Comparison of ENCODE assay signal across 1 cellular context in the genomic region with DNA sequence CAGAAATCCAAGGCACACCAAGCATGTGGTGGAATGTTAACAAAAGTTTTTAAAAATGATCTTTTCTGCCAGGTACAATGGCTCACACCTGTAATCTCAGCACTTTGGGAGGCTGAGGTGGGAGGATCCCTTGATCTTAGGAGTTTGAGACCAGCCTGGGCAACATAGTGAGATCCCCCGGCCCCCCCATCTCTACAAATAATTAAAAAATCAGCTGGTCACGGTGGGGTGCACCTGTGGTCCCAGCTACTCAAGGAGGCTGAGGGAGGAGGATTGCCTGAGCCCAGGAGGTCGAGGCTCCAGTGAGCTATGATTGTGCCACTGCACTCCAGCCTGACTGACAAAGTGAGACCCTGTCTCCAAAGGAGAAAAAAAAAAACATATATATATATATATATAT.
TF ChIP-seq lines count a peak whose summit lies in the region.

No MANE protein-coding gene starts in this region.

TF ChIP-seq in WTC11, 78 proteins besides CTCF, POLR2A, EP300 and RAD21:
- TF ChIP-seq ZNF121 (CRISPR knock-in tag; IDR thresholded peaks at IDR 0.05) (peak; percentile 88), ELF4 (CRISPR knock-in tag; IDR thresholded peaks at IDR 0.05; ENCODE audit: low read depth) (no peak)
